ENCODE assay signal across 7 cellular contexts in genomic region chr12:79407671-79408622, GRCh38.
DNase-seq lines count a peak whose midpoint lies in the region; ATAC-seq, FAIRE-seq and TF ChIP-seq lines count a peak whose summit lies in the region.

No MANE protein-coding gene starts in this region.

- in situ Hi-C loops in SK-MEL-5 (cut with HindIII; ENCODE audit: low pct_unique_long_range_greater_than_20kb, low sequenced_read_pairs), result no loop called here

- no peak overlapping the region for H3K4me3 ChIP-seq in GM12864 (ENCODE audit: low read depth, low read length)
- no peak overlapping the region for H3K4me3 ChIP-seq in parathyroid adenoma (ENCODE audit: low read depth, low read length)

- H3K9me3 ChIP-seq in parathyroid adenoma (ENCODE audit: control insufficient read depth, low read length), result no peaks in the 10 kb centered on the region

- H3K4me1 ChIP-seq in parathyroid adenoma, result peaks cover 23% of the 10 kb centered on the region

- H3K27me3 ChIP-seq in parathyroid adenoma (ENCODE audit: control insufficient read depth, insufficient read depth, low read length), result no peaks in the 10 kb centered on the region

- peak; percentile 75 for ATAC-seq in GM21528 (IDR thresholded peaks at IDR 0.05; ENCODE audit: low FRiP score, unreplicated experiment)

- no peaks in the 10 kb centered on the region for H3K79me2 ChIP-seq in parathyroid adenoma

- H3K36me3 ChIP-seq in parathyroid adenoma (ENCODE audit: control insufficient read depth, insufficient read depth, low read length), result no peaks in the 10 kb centered on the region

- no peak for TF ChIP-seq POLR2A in GM12892 (IDR thresholded peaks at IDR 0.05; ENCODE audit: low read depth, low read length)

- no peak for FAIRE-seq in GM12892 (lab: Jason Lieb, UNC)

- H3K27ac ChIP-seq in parathyroid adenoma, result peak overlapping the region; percentile 40

- peak; percentile 50 for TF ChIP-seq CTCF in GM12864 (IDR thresholded peaks at IDR 0.05; ENCODE audit: low read depth, low read length, missing control alignments)
- peak; percentile 86 for TF ChIP-seq CTCF in parathyroid adenoma (IDR thresholded peaks at IDR 0.05)

- H2AFZ ChIP-seq in parathyroid adenoma, result peak overlapping the region; percentile 88

- peak overlapping the region; percentile 1 for H3K4me2 ChIP-seq in parathyroid adenoma (ENCODE audit: low read length)

- peak; percentile 4 for DNase-seq in GM12864 (ENCODE audit: low read depth)
- peak; percentile 92 for DNase-seq in HT-29 (ENCODE audit: low spot score)
- peak; percentile 89 for DNase-seq in SK-MEL-5 (ENCODE audit: low read depth, low spot score)
- peak; percentile 81 for DNase-seq in fibroblast of the conjunctiva (ENCODE audit: low read depth)
- no peak for DNase-seq in GM12892 (ENCODE audit: insufficient read length)

- H3K9ac ChIP-seq in parathyroid adenoma, result no peak overlapping the region
